ENCODE assay signal across 25 cellular contexts in genomic region chr1:182315157-182315556, GRCh38.
DNase-seq lines count a peak whose midpoint lies in the region; ATAC-seq, FAIRE-seq and TF ChIP-seq lines count a peak whose summit lies in the region.
"Had no signal": no experiment of that assay in that cellular context is flagged by ENCODE, and none has a peak within 500 bp of the region (broad histone marks: within the 10 kb centered on the region; RNA-seq: fewer than 3 reads in every experiment).

No MANE protein-coding gene starts in this region.

- no peak overlapping the region for H3K4me3 Mint-ChIP-seq in immature natural killer cell
- H3K4me3 Mint-ChIP-seq: activated CD4-positive, alpha-beta memory T cell treated with anti-CD3 and anti-CD28 coated beads for 36 hours; natural killer cell had no signal

- H3K27ac ChIP-seq in pancreas = peak overlapping the region in 2 of 4 donors; percentile 80 to 90
- H3K27ac ChIP-seq: coronary artery, right lobe of liver had no signal

- 21 to 25% methylated on average over 5 of the region's 5 CpGs for WGBS in pancreas, 2 donors

- no peaks in the 10 kb centered on the region for H3K36me3 ChIP-seq in pancreas
- H3K36me3 ChIP-seq: right lobe of liver had no signal

- peak; percentile 78 to 87 (median 86) for ATAC-seq in pancreas
- no peak for ATAC-seq in GM18858 (IDR thresholded peaks at IDR 0.05; ENCODE audit: unreplicated experiment)
- ATAC-seq: natural killer cell, Right ventricle myocardium inferior had no signal

- H3K27me3 ChIP-seq in pancreas = no peaks in the 10 kb centered on the region
- H3K27me3 ChIP-seq: right lobe of liver had no signal

- H3K4me3 ChIP-seq in fibroblast of villous mesenchyme (ENCODE audit: low read depth, low read length) (no peak overlapping the region), pancreas (no peak overlapping the region)
- H3K4me3 ChIP-seq: coronary artery, right lobe of liver had no signal

- FAIRE-seq in pancreas (lab: Jason Lieb, UNC) = no peak
- FAIRE-seq: urothelium cell line had no signal

- H3K4me1 ChIP-seq in pancreas = peaks cover 25 to 37% (median 28%) of the 10 kb centered on the region in 3 donors
- H3K4me1 ChIP-seq: right lobe of liver had no signal

- H3K36me3 Mint-ChIP-seq in immature natural killer cell = peaks cover 0 to 4% (median 0%) of the 10 kb centered on the region in 3 donors
- H3K36me3 Mint-ChIP-seq: activated CD4-positive, alpha-beta memory T cell treated with anti-CD3 and anti-CD28 coated beads for 36 hours; natural killer cell had no signal

- DNase-seq in ELF-1 (ENCODE audit: low read depth, low spot score) = peak; percentile 82
- peak; percentile 33 for DNase-seq in NCI-H69 (lab: John Stamatoyannopoulos, UW)
- DNase-seq in fibroblast of villous mesenchyme (ENCODE audit: low read depth) = peak; percentile 32
- peak in 3 of 6 donors; percentile 48 to 72 (median 69) for DNase-seq in pancreas
- DNase-seq in mesenteric fat pad (ENCODE audit: low spot score) = no peak
- DNase-seq in NCI-H1105 treated with DMSO at 0.1 percent for 48 hours (lab: John Stamatoyannopoulos, UW) = no peak
- no peak for DNase-seq in immature natural killer cell
- DNase-seq: activated CD4-positive, alpha-beta memory T cell treated with anti-CD3 and anti-CD28 coated beads for 36 hours; activated CD4-positive, CD25-positive, alpha-beta regulatory T cell; activated effector memory CD4-positive, alpha-beta T cell treated with anti-CD3 and anti-CD28 coated beads, Interleukin-2, amount 50 U/mL, for 16 hours; DMS79; glutamatergic neuron; IMR-90; left cardiac atrium; mesenchymal stem cell; MM.1S; natural killer cell; NCI-H146; NCI-H2171; NCI-H748 treated with DMSO at 0.1 percent for 48 hours; right lobe of liver had no signal

- no peaks in the 10 kb centered on the region for H3K4me1 Mint-ChIP-seq in immature natural killer cell
- H3K4me1 Mint-ChIP-seq: natural killer cell had no signal

- intact Hi-C loops in pancreas (cut with DNase I) = no loop called here

- H3K9me3 ChIP-seq in pancreas = no peaks in the 10 kb centered on the region
- H3K9me3 ChIP-seq: right lobe of liver had no signal

- H3K27ac Mint-ChIP-seq in immature natural killer cell = no peak overlapping the region
- H3K27ac Mint-ChIP-seq: activated CD4-positive, alpha-beta memory T cell treated with anti-CD3 and anti-CD28 coated beads for 36 hours; natural killer cell had no signal

- peaks cover 2 to 9% (median 2%) of the 10 kb centered on the region in 3 donors for H3K27me3 Mint-ChIP-seq in immature natural killer cell (ENCODE audit: low read depth in 3 of 3)

- TF ChIP-seq CTCF in fibroblast of villous mesenchyme (IDR thresholded peaks at IDR 0.05; ENCODE audit: insufficient read depth, low read depth, low read length) (no peak), pancreas (IDR thresholded peaks at IDR 0.05) (no peak)

- H3K9me3 Mint-ChIP-seq in immature natural killer cell = no peaks in the 10 kb centered on the region
- H3K9me3 Mint-ChIP-seq: activated CD4-positive, alpha-beta memory T cell treated with anti-CD3 and anti-CD28 coated beads for 36 hours; natural killer cell had no signal

Comparison
In these comparisons a context has a peak if more than half of its experiments do, and no peak if none do; other contexts are left out.
1. DNase-seq: peak in ELF-1 (single experiment), NCI-H69 (single experiment) and fibroblast of villous mesenchyme (single experiment); none in mesenteric fat pad (single experiment), NCI-H1105 treated with DMSO at 0.1 percent for 48 hours (single experiment) and immature natural killer cell (0 of 3).